Comparison of ENCODE assay signal across 22 cellular contexts in genomic region chr1:41653574-41653973, GRCh38.
DNase-seq lines count a peak whose midpoint lies in the region; ATAC-seq and TF ChIP-seq lines count a peak whose summit lies in the region.
"Had no signal": no experiment of that assay in that cellular context is flagged by ENCODE, and none has a peak within 500 bp of the region (broad histone marks: within the 10 kb centered on the region; RNA-seq: fewer than 3 reads in every experiment).

No MANE protein-coding gene starts in this region.

- no peak overlapping the region for H3K56ac ChIP-seq in H9 (ENCODE audit: insufficient read length, low read depth, low read length)

- H2BK120ac ChIP-seq in H9 (ENCODE audit: low read depth, low read length, poor library complexity, severe bottlenecking), result no peak overlapping the region

- H4K91ac ChIP-seq in H9 (ENCODE audit: insufficient read length, low read depth, low read length), result no peak overlapping the region

- H3K4me3 ChIP-seq in OCI-LY7 (ENCODE audit: low read depth, low read length, poor library complexity, severe bottlenecking), result no peak overlapping the region
- H3K4me3 ChIP-seq: breast epithelium, coronary artery, gastroesophageal sphincter, right lobe of liver, upper lobe of right lung had no signal

- no peak overlapping the region for H4K5ac ChIP-seq in H9 (ENCODE audit: insufficient read length, low read depth, low read length)

- ATAC-seq in activated T-cell treated with anti-CD3 and anti-CD28 coated beads, Interleukin-2, amount 50 U/mL, for 72 hours (replicated peaks in 1 of 2), result no peak
- ATAC-seq in stimulated activated naive B cell treated with anti-CD40 and anti-IgM and Interleukin-4, amounts not matched to agents 10 μg/mL and 1 μg/mL and 100 μg/mL, for 72 hours (replicated peaks), result peak; percentile 55 to 62
- ATAC-seq in HG03354 (IDR thresholded peaks at IDR 0.05; ENCODE audit: poor library complexity, severe bottlenecking, unreplicated experiment), result no peak
- ATAC-seq: activated T-helper 17 cell treated with anti-CD3 and anti-CD28 coated beads, Interleukin-2, amount 50 U/mL, for 72 hours; gastroesophageal sphincter; right lobe of liver; upper lobe of right lung had no signal

- no peaks in the 10 kb centered on the region; the same call in 1 of the 2 replicates for H3K4me1 ChIP-seq in H9 (ENCODE audit: insufficient read depth, low read length)
- peaks cover 8% of the 10 kb centered on the region for H3K4me1 ChIP-seq in OCI-LY7 (ENCODE audit: insufficient read depth, low read length, poor library complexity, severe bottlenecking)
- H3K4me1 ChIP-seq: right lobe of liver had no signal

- no peak overlapping the region for H3K18ac ChIP-seq in H9 (ENCODE audit: insufficient read length, low read depth, low read length)

- H3K4me2 ChIP-seq in H9 (ENCODE audit: insufficient read depth, insufficient read length, low read length) (no peak overlapping the region), OCI-LY7 (ENCODE audit: low read length) (peak overlapping the region; percentile 40; the same call in 1 of the 2 replicates)

- H3K27me3 ChIP-seq in H9 (ENCODE audit: insufficient read depth, low read length), result no peaks in the 10 kb centered on the region
- H3K27me3 ChIP-seq: breast epithelium, gastroesophageal sphincter, right lobe of liver, upper lobe of right lung had no signal

- H2BK15ac ChIP-seq in H9 (ENCODE audit: low read depth, low read length), result no peak overlapping the region

- 0 out of 2 replicates have a peak overlapping the region, but pooled peaks have one; percentile 49 for H3K14ac ChIP-seq in H9 (ENCODE audit: insufficient read depth, low read length)

- no peak overlapping the region for H4K8ac ChIP-seq in H9 (replicated peaks; ENCODE audit: insufficient read length, low read depth, low read length)

- CTCF ChIA-PET in OCI-LY7 (lab: Charles Lee; ENCODE audit: unreplicated experiment), result no interaction called here

- H3K36me3 ChIP-seq in OCI-LY7 (ENCODE audit: insufficient read depth, low read length), result no peaks in the 10 kb centered on the region
- H3K36me3 ChIP-seq: breast epithelium, gastroesophageal sphincter, right lobe of liver, upper lobe of right lung had no signal

- TF ChIP-seq CTCF in H9 (conservative IDR thresholded peaks at IDR 0.05), result no peak
- TF ChIP-seq CTCF in OCI-LY7 (conservative IDR thresholded peaks at IDR 0.05; ENCODE audit: low read length), result no peak

- H3K9me3 ChIP-seq in H9 (ENCODE audit: control insufficient read depth, low read depth, low read length) (no peaks in the 10 kb centered on the region), OCI-LY7 (ENCODE audit: low read length) (no peaks in the 10 kb centered on the region)
- H3K9me3 ChIP-seq: breast epithelium, gastroesophageal sphincter, right lobe of liver, upper lobe of right lung had no signal

- H3T11ph ChIP-seq in H9 (ENCODE audit: low read length), result no peak overlapping the region

- peak overlapping the region; percentile 74 for H3K27ac Mint-ChIP-seq in activated T-cell treated with anti-CD3 and anti-CD28 coated beads, Interleukin-2, amount 50 U/mL, for 72 hours
- H3K27ac Mint-ChIP-seq in H9, result no peak overlapping the region
- H3K27ac Mint-ChIP-seq in stimulated activated naive B cell treated with anti-CD40 and anti-IgM and Interleukin-4, amounts not matched to agents 10 μg/mL and 1 μg/mL and 100 μg/mL, for 72 hours, result peak overlapping the region; percentile 27
- H3K27ac Mint-ChIP-seq: activated T-helper 17 cell treated with anti-CD3 and anti-CD28 coated beads, Interleukin-2, amount 50 U/mL, for 72 hours; HFFc6 had no signal

- H3K4me1 Mint-ChIP-seq in activated T-cell treated with anti-CD3 and anti-CD28 coated beads, Interleukin-2, amount 50 U/mL, for 72 hours (ENCODE audit: low read depth), result peaks cover 95% of the 10 kb centered on the region
- H3K4me1 Mint-ChIP-seq in H9, result peaks cover 21 to 22% of the 10 kb centered on the region in 2 experiments
- peaks cover 52 to 87% of the 10 kb centered on the region in 2 donors for H3K4me1 Mint-ChIP-seq in stimulated activated naive B cell treated with anti-CD40 and anti-IgM and Interleukin-4, amounts not matched to agents 10 μg/mL and 1 μg/mL and 100 μg/mL, for 72 hours

- H3K27me3 Mint-ChIP-seq in activated T-cell treated with anti-CD3 and anti-CD28 coated beads, Interleukin-2, amount 50 U/mL, for 72 hours (ENCODE audit: low read depth), result no peaks in the 10 kb centered on the region
- peaks cover 5% of the 10 kb centered on the region for H3K27me3 Mint-ChIP-seq in H9 (ENCODE audit: low read depth)
- no peaks in the 10 kb centered on the region for H3K27me3 Mint-ChIP-seq in stimulated activated naive B cell treated with anti-CD40 and anti-IgM and Interleukin-4, amounts not matched to agents 10 μg/mL and 1 μg/mL and 100 μg/mL, for 72 hours
- H3K27me3 Mint-ChIP-seq: activated T-helper 17 cell treated with anti-CD3 and anti-CD28 coated beads, Interleukin-2, amount 50 U/mL, for 72 hours; CD4-positive, CD25-positive, alpha-beta regulatory T cell had no signal

- H3K79me1 ChIP-seq in H9 (ENCODE audit: insufficient read depth, low read depth, low read length, poor library complexity, severe bottlenecking), result no peaks in the 10 kb centered on the region

- BruUV-seq in OCI-LY7 (replicated peaks; lab: Mats Ljungman, UMichigan), result no TSS peak

- H4K20me1 ChIP-seq in H9 (ENCODE audit: control insufficient read depth, insufficient read depth, insufficient read length) (no peaks in the 10 kb centered on the region), OCI-LY7 (ENCODE audit: insufficient read depth, low read length) (no peaks in the 10 kb centered on the region)

- H2BK5ac ChIP-seq in H9 (ENCODE audit: insufficient read length, low read length), result no peak overlapping the region

- H2BK20ac ChIP-seq in H9 (ENCODE audit: low read depth, low read length, poor library complexity, severe bottlenecking), result no peak overlapping the region

- H3K23ac ChIP-seq in H9 (ENCODE audit: insufficient read length, low read depth, low read length), result no peak overlapping the region

- no peak overlapping the region for H3K9ac ChIP-seq in H9 (ENCODE audit: extremely low read depth, insufficient read length, low read length)

- H3K36me3 Mint-ChIP-seq in activated T-cell treated with anti-CD3 and anti-CD28 coated beads, Interleukin-2, amount 50 U/mL, for 72 hours (ENCODE audit: insufficient read depth in 2 of 2), result peaks cover 0 to 23% of the 10 kb centered on the region in 2 donors
- no peaks in the 10 kb centered on the region for H3K36me3 Mint-ChIP-seq in H9 (ENCODE audit: insufficient read depth in 1 of 3, low read depth in 3 of 3)
- H3K36me3 Mint-ChIP-seq in stimulated activated naive B cell treated with anti-CD40 and anti-IgM and Interleukin-4, amounts not matched to agents 10 μg/mL and 1 μg/mL and 100 μg/mL, for 72 hours, result peaks cover 31 to 66% of the 10 kb centered on the region in 2 donors
- H3K36me3 Mint-ChIP-seq: CD4-positive, CD25-positive, alpha-beta regulatory T cell had no signal

- H3K9me3 Mint-ChIP-seq in activated T-cell treated with anti-CD3 and anti-CD28 coated beads, Interleukin-2, amount 50 U/mL, for 72 hours, result no peaks in the 10 kb centered on the region
- H3K9me3 Mint-ChIP-seq in H9, result no peaks in the 10 kb centered on the region
- no peaks in the 10 kb centered on the region for H3K9me3 Mint-ChIP-seq in stimulated activated naive B cell treated with anti-CD40 and anti-IgM and Interleukin-4, amounts not matched to agents 10 μg/mL and 1 μg/mL and 100 μg/mL, for 72 hours
- H3K9me3 Mint-ChIP-seq: activated T-helper 17 cell treated with anti-CD3 and anti-CD28 coated beads, Interleukin-2, amount 50 U/mL, for 72 hours; CD4-positive, CD25-positive, alpha-beta regulatory T cell; HFFc6 had no signal

- POLR2A ChIA-PET in OCI-LY7 (lab: Charles Lee), result interaction anchor here (0.6 to 1.0 kb wide), 3 partner anchors 28 to 570 kb away, joined by 3 to 8 read pairs (median 4); no protein-coding TSS in a partner anchor

- no peak overlapping the region for H2BK12ac ChIP-seq in H9 (ENCODE audit: insufficient read length, low read depth, low read length)

- H3K23me2 ChIP-seq in H9 (ENCODE audit: insufficient read length, low read depth, low read length, poor library complexity, severe bottlenecking), result no peaks in the 10 kb centered on the region

- intact Hi-C loops in OCI-LY7 (cut with micrococcal nuclease; ENCODE audit: unreplicated experiment), result no loop called here

- H3K4ac ChIP-seq in H9 (ENCODE audit: low read depth, low read length), result no peak overlapping the region

- H2AFZ ChIP-seq in H9 (ENCODE audit: low read length), result no peak overlapping the region
- no peak overlapping the region for H2AFZ ChIP-seq in OCI-LY7 (ENCODE audit: low read length)

- H3K9me2 ChIP-seq in OCI-LY7 (ENCODE audit: insufficient read depth, low read length), result no peaks in the 10 kb centered on the region

- DNase-seq in activated T-cell treated with anti-CD3 and anti-CD28 coated beads, Interleukin-2, amount 50 U/mL, for 72 hours, result no peak
- no peak for DNase-seq in activated T-cell treated with anti-CD3 and anti-CD28 coated beads, Interleukin-2, amount 50 U/mL, for 48 hours
- DNase-seq in H9 (no peak), OCI-LY7 (ENCODE audit: low spot score) (peak; percentile 40), NCI-H446 treated with DMSO at 0.1 percent for 48 hours (lab: John Stamatoyannopoulos, UW) (no peak), LoVo (ENCODE audit: low spot score) (no peak)
- no peak for DNase-seq in stimulated activated naive B cell treated with anti-CD40 and anti-IgM and Interleukin-4, amounts not matched to agents 10 μg/mL and 1 μg/mL and 100 μg/mL, for 72 hours
- DNase-seq: ACHN; CD4-positive, CD25-positive, alpha-beta regulatory T cell; HFFc6; NCI-H1105 treated with DMSO at 0.1 percent for 48 hours; NCI-H2029 treated with DMSO at 0.1 percent for 48 hours; NCI-H510A; OCI-M1; right lobe of liver; T1000; upper lobe of right lung had no signal

- no peak overlapping the region for H2AK5ac ChIP-seq in H9 (ENCODE audit: insufficient read length, low read length)

- H3K27ac ChIP-seq in H9 (ENCODE audit: insufficient read length, low read depth, low read length) (no peak overlapping the region), OCI-LY7 (ENCODE audit: low read depth, low read length, poor library complexity, severe bottlenecking) (no peak overlapping the region)
- H3K27ac ChIP-seq: breast epithelium, coronary artery, gastroesophageal sphincter, right lobe of liver, upper lobe of right lung had no signal

- peak overlapping the region; percentile 14 to 50 for H3K4me3 Mint-ChIP-seq in activated T-cell treated with anti-CD3 and anti-CD28 coated beads, Interleukin-2, amount 50 U/mL, for 72 hours
- no peak overlapping the region for H3K4me3 Mint-ChIP-seq in H9
- peak overlapping the region; percentile 23 to 49 for H3K4me3 Mint-ChIP-seq in stimulated activated naive B cell treated with anti-CD40 and anti-IgM and Interleukin-4, amounts not matched to agents 10 μg/mL and 1 μg/mL and 100 μg/mL, for 72 hours
- H3K4me3 Mint-ChIP-seq: activated T-helper 17 cell treated with anti-CD3 and anti-CD28 coated beads, Interleukin-2, amount 50 U/mL, for 72 hours; CD4-positive, CD25-positive, alpha-beta regulatory T cell; HFFc6 had no signal

- WGBS in H9 (ENCODE audit: extremely low coverage, insufficient read length, low lambda C conversion rate), result no CpG with 5 or more reads among the region's 3 CpGs

- no peaks in the 10 kb centered on the region for H3K79me2 ChIP-seq in H9 (ENCODE audit: insufficient read depth, low read length)
- no peaks in the 10 kb centered on the region for H3K79me2 ChIP-seq in OCI-LY7 (ENCODE audit: insufficient read depth, low read depth, low read length)

Comparison
In these comparisons a context has a peak if more than half of its experiments do, and no peak if none do; other contexts are left out.
1. ATAC-seq: peak in stimulated activated naive B cell treated with anti-CD40 and anti-IgM and Interleukin-4, amounts not matched to agents 10 μg/mL and 1 μg/mL and 100 μg/mL, for 72 hours (2 of 2); none in activated T-cell treated with anti-CD3 and anti-CD28 coated beads, Interleukin-2, amount 50 U/mL, for 72 hours (0 of 2) and HG03354 (single experiment).
2. H3K27ac Mint-ChIP-seq: peak in activated T-cell treated with anti-CD3 and anti-CD28 coated beads, Interleukin-2, amount 50 U/mL, for 72 hours (single experiment) and stimulated activated naive B cell treated with anti-CD40 and anti-IgM and Interleukin-4, amounts not matched to agents 10 μg/mL and 1 μg/mL and 100 μg/mL, for 72 hours (single experiment); none in H9 (0 of 3).
3. H3K4me3 Mint-ChIP-seq: peak in activated T-cell treated with anti-CD3 and anti-CD28 coated beads, Interleukin-2, amount 50 U/mL, for 72 hours (2 of 2) and stimulated activated naive B cell treated with anti-CD40 and anti-IgM and Interleukin-4, amounts not matched to agents 10 μg/mL and 1 μg/mL and 100 μg/mL, for 72 hours (2 of 2); none in H9 (0 of 2).